ENCODE assay signal across 8 cellular contexts in the genomic region with DNA sequence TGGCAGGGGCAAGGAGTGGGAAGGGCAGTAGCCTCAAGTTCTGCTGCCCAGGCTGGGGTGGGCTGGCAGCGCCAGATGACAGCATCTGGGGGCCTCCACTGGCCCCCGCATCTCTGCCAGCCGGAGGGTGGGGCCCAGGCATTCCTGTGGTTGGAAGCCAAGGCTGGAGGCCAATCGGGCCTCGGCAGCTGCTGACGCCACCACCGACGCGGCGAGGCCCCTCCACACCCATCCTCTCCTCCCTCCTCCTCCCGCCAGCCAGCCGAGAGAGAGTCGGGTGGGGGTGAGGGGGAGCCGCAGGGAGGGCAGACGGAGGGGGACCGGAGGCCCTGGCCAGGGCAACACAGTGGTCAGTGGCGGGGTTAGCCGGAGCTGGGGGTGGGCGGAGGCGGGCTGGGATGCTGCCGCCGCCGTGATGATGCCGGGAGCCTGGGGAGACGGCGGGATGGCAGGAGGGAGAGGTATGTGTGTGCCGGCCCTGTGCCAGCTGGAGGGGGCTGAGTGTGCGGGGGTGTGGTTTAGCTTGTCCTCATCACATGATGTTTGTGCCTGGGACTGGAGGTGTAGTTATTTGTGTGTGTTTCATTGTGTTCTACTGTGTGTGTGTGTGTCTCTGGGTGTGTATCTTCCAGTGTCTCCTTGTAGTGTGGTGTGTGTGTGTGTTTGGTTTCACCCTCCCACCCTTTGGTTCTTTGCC. TPM values are rescaled to one million over a fixed set of nuclear protein-coding genes. Genes with fewer than 3 reads are reported as not detected.
DNase-seq lines count a peak whose midpoint lies in the region; ATAC-seq and TF ChIP-seq lines count a peak whose summit lies in the region.

No MANE protein-coding gene starts in this region.

- H3K18ac ChIP-seq in trophoblast cell (ENCODE audit: low read length) = no peak overlapping the region

- intact Hi-C loops in dorsolateral prefrontal cortex (cut with DNase I) = loop anchor here (1.0 to 5.0 kb wide), 2 partner anchors 11 to 38 kb away; partner anchors contain the start of gene ARHGAP23 (in 1 of the 2)

- H4K12ac ChIP-seq in trophoblast cell (ENCODE audit: low read depth, low read length) = no peak overlapping the region

- no peak overlapping the region for H3K4ac ChIP-seq in trophoblast cell (ENCODE audit: low read depth, low read length)

- peak; percentile 91 to 93 for ATAC-seq in upper lobe of left lung (ENCODE audit: low FRiP score in 2 of 2)

- no peak overlapping the region for H3K14ac ChIP-seq in trophoblast cell (ENCODE audit: low read length)

- H3K9me3 ChIP-seq in BLaER1 treated with 17β-estradiol and CSF1 and Interleukin-3, amounts not matched to agents 10 nM and 100 nM (replicated peaks in 1 of 11) = no peaks in the 10 kb centered on the region
- H3K9me3 ChIP-seq in upper lobe of left lung (no peaks in the 10 kb centered on the region), trophoblast cell (ENCODE audit: insufficient read depth, low read depth, low read length) (peaks cover 3% of the 10 kb centered on the region)

- H2AK5ac ChIP-seq in trophoblast cell (ENCODE audit: low read length) = no peak overlapping the region

- WGBS in upper lobe of left lung, 2 donors = 32 to 37% methylated on average over 3 to 26 of the region's 28 CpGs
- WGBS in trophoblast cell (ENCODE audit: extremely low coverage, insufficient coverage, insufficient read length) = no CpG with 5 or more reads among the region's 28 CpGs

- H2AFZ ChIP-seq in trophoblast cell (ENCODE audit: insufficient read depth, low read length, poor library complexity) = no peak overlapping the region

- peaks cover 0 to 100% (median 75%) of the 10 kb centered on the region in 11 experiments; a peak in 21 of 22 replicates for H4K20me1 ChIP-seq in BLaER1 treated with 17β-estradiol and CSF1 and Interleukin-3, amounts not matched to agents 10 nM and 100 nM

- peak overlapping the region in 7 of 11 experiments; percentile 9 to 54 (median 16); a peak in 10 of 22 replicates for H3K27ac ChIP-seq in BLaER1 treated with 17β-estradiol and CSF1 and Interleukin-3, amounts not matched to agents 10 nM and 100 nM
- H3K27ac ChIP-seq in dorsolateral prefrontal cortex = peak overlapping the region; percentile 62 to 98 (median 93)
- peak overlapping the region; percentile 85 to 91 (median 89) for H3K27ac ChIP-seq in upper lobe of left lung
- H3K27ac ChIP-seq in trophoblast cell (ENCODE audit: low read depth, low read length) = no peak overlapping the region

- H3K4me1 ChIP-seq in BLaER1 treated with 17β-estradiol and CSF1 and Interleukin-3, amounts not matched to agents 10 nM and 100 nM = peaks cover 15 to 48% (median 40%) of the 10 kb centered on the region in 10 experiments
- H3K4me1 ChIP-seq in upper lobe of left lung (peaks cover 25 to 43% (median 35%) of the 10 kb centered on the region in 4 donors), trophoblast cell (ENCODE audit: control insufficient read depth in 1 of 2, insufficient read depth in 2 of 2, low read length in 2 of 2) (peaks cover 2 to 3% of the 10 kb centered on the region in 2 experiments)

- H2BK5ac ChIP-seq in trophoblast cell (ENCODE audit: low read depth, low read length, poor library complexity) = no peak overlapping the region

- H3K27me3 ChIP-seq in BLaER1 treated with 17β-estradiol and CSF1 and Interleukin-3, amounts not matched to agents 10 nM and 100 nM = no peaks in the 10 kb centered on the region
- H3K27me3 ChIP-seq in dorsolateral prefrontal cortex (no peaks in the 10 kb centered on the region), upper lobe of left lung (no peaks in the 10 kb centered on the region), trophoblast cell (ENCODE audit: insufficient read depth, low read length) (no peaks in the 10 kb centered on the region)

- H3K36me3 ChIP-seq in BLaER1 treated with 17β-estradiol and CSF1 and Interleukin-3, amounts not matched to agents 10 nM and 100 nM = peaks cover 73 to 100% (median 95%) of the 10 kb centered on the region in 11 experiments
- H3K36me3 ChIP-seq in upper lobe of left lung (peaks cover 0 to 74% (median 23%) of the 10 kb centered on the region in 4 donors), trophoblast cell (ENCODE audit: control insufficient read depth in 1 of 2, insufficient read depth in 2 of 2, low read length in 2 of 2) (peaks cover 56 to 61% of the 10 kb centered on the region in 2 experiments)

- DNase-seq in NCI-H2171 (lab: John Stamatoyannopoulos, UW) = peak; percentile 61
- peak; percentile 82 to 93 (median 92) for DNase-seq in dorsolateral prefrontal cortex
- DNase-seq in medulla oblongata (ENCODE audit: extremely low spot score) = peak; percentile 95
- DNase-seq in upper lobe of left lung = peak; percentile 73 to 93
- no peak for DNase-seq in trophoblast cell
- no peak for DNase-seq in stimulated activated CD4-positive, alpha-beta T cell treated with anti-CD3 and anti-CD28 coated beads, Interleukin-4, amount 100 ng/mL, for 24 hours
- no peak for DNase-seq in NCI-H345 (lab: John Stamatoyannopoulos, UW)

- no peak overlapping the region for H2BK12ac ChIP-seq in trophoblast cell (ENCODE audit: low read length)

- peak in 1 of 4 donors; percentile 69 for TF ChIP-seq EP300 in upper lobe of left lung (IDR thresholded peaks at IDR 0.05)

- no peak overlapping the region for H4K8ac ChIP-seq in trophoblast cell (ENCODE audit: low read depth, low read length)

- no peak overlapping the region for H3K23ac ChIP-seq in trophoblast cell (ENCODE audit: low read length)

- no peak overlapping the region for H4K91ac ChIP-seq in trophoblast cell (ENCODE audit: low read depth, low read length)

- TF ChIP-seq CTCF in dorsolateral prefrontal cortex (IDR thresholded peaks at IDR 0.05 in 54 of 56, conservative IDR thresholded peaks at IDR 0.05 in 2 of 56; ENCODE audit: low read depth in 1 of 56, partially characterized antibody in 56 of 56) (peak in 1 of 56 donors; percentile 15), upper lobe of left lung (IDR thresholded peaks at IDR 0.05) (no peak)

- TF ChIP-seq POLR2A in upper lobe of left lung (IDR thresholded peaks at IDR 0.05) = no peak

- H3K79me2 ChIP-seq in trophoblast cell (ENCODE audit: control insufficient read depth, insufficient read depth, low read length, poor library complexity) = no peaks in the 10 kb centered on the region

- H3K4me2 ChIP-seq in BLaER1 treated with 17β-estradiol and CSF1 and Interleukin-3, amounts not matched to agents 10 nM and 100 nM = peak overlapping the region in 8 of 11 experiments; percentile 35 to 64 (median 58); a peak in 14 of 22 replicates
- no peak overlapping the region for H3K4me2 ChIP-seq in trophoblast cell (ENCODE audit: low read length)

- no peak overlapping the region for H2BK120ac ChIP-seq in trophoblast cell (ENCODE audit: insufficient read depth, low read length, poor library complexity)

- peak overlapping the region in 8 of 11 experiments; percentile 15 to 66 (median 41); a peak in 11 of 22 replicates for H3K9ac ChIP-seq in BLaER1 treated with 17β-estradiol and CSF1 and Interleukin-3, amounts not matched to agents 10 nM and 100 nM
- no peak overlapping the region for H3K9ac ChIP-seq in trophoblast cell (ENCODE audit: low read length)

- H3K4me3 ChIP-seq in BLaER1 treated with 17β-estradiol and CSF1 and Interleukin-3, amounts not matched to agents 10 nM and 100 nM = no peak overlapping the region
- H3K4me3 ChIP-seq in dorsolateral prefrontal cortex = peak overlapping the region; percentile 25 to 67 (median 53)
- peak overlapping the region; percentile 4 to 58 (median 43) for H3K4me3 ChIP-seq in upper lobe of left lung
- H3K4me3 ChIP-seq in trophoblast cell (ENCODE audit: low read depth, low read length) = no peak overlapping the region

- H3K79me1 ChIP-seq in trophoblast cell (ENCODE audit: low read length) = no peaks in the 10 kb centered on the region

RNA-seq across cellular contexts. Expression of gene ARHGAP23, which starts 36.6 kb away (rescaled TPM):
- total RNA-seq in dorsolateral prefrontal cortex (100 to 1,000 TPM in 109 of 120 experiments, 10 to 100 TPM in 11; 93.2 to 496 (median 159) TPM), upper lobe of left lung (100 to 1,000 TPM in 1 of 6 donors, 10 to 100 TPM in 5; 30.4 to 104 (median 70.1) TPM)
- polyA plus RNA-seq in trophoblast cell (2013) = 16.7 and 17.8 TPM in 2 replicates

Comparison
In these comparisons a context has a peak if more than half of its experiments do, and no peak if none do; other contexts are left out.
1. H3K4me3 ChIP-seq: peak in dorsolateral prefrontal cortex (59 of 59) and upper lobe of left lung (4 of 4); none in BLaER1 treated with 17β-estradiol and CSF1 and Interleukin-3, amounts not matched to agents 10 nM and 100 nM (0 of 10) and trophoblast cell (single experiment).
2. DNase-seq: peak in NCI-H2171 (single experiment), dorsolateral prefrontal cortex (10 of 10), medulla oblongata (single experiment) and upper lobe of left lung (2 of 2); none in trophoblast cell (0 of 2), stimulated activated CD4-positive, alpha-beta T cell treated with anti-CD3 and anti-CD28 coated beads, Interleukin-4, amount 100 ng/mL, for 24 hours (single experiment) and NCI-H345 (single experiment).